Comparison of ENCODE assay signal across 1 cellular context in genomic region chr19:38676878-38677646, GRCh38.
TF ChIP-seq lines count a peak whose summit lies in the region.

No MANE protein-coding gene starts in this region.

TF ChIP-seq in WTC11, 78 proteins besides CTCF, POLR2A, EP300 and RAD21 (continued from another document):
- TF ChIP-seq MXD4 (CRISPR knock-in tag; IDR thresholded peaks at IDR 0.05; ENCODE audit: borderline replicate concordance), result no peak
